ENCODE assay signal across 9 cellular contexts in the genomic region with DNA sequence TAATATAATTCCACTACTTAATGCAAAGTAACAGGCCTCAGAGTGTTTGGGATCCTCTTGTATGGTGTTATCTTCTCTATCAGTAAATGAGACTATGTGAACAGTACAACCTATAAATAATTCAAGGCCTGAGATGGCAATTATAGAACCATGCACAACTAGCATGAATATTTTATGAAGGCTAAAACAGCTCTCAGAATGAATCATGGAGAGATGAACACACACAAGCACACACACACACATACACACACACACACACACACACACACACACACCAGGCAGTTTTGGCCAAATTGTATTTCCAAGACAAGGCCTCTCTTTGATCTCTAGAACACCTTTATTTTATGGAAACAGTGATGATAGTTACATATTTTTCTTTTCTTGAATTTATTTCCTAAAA.
A peak's percentile ranks its signal among the peaks of the same experiment; 100 is the strongest.
DNase-seq lines count a peak whose midpoint lies in the region; ATAC-seq and TF ChIP-seq lines count a peak whose summit lies in the region.
"Had no signal": no experiment of that assay in that cellular context is flagged by ENCODE, and none has a peak within 500 bp of the region (broad histone marks: within the 10 kb centered on the region; RNA-seq: fewer than 3 reads in every experiment).

No MANE protein-coding gene starts in this region.

- no peak for DNase-seq in T-helper 1 cell
- peak; percentile 56 for DNase-seq in NCI-H1092 (lab: John Stamatoyannopoulos, UW)
- no peak for DNase-seq in sigmoid colon
- DNase-seq in H4 (ENCODE audit: low spot score): no peak
- DNase-seq in A172 (ENCODE audit: low spot score): no peak
- DNase-seq: activated effector memory CD4-positive, alpha-beta T cell treated with Interleukin-2 at 50 U/mL for 16 hours had no signal

- peak overlapping the region in 3 of 4 donors; percentile 10 to 35 (median 28) for H3K27ac ChIP-seq in sigmoid colon

- no peaks in the 10 kb centered on the region for H3K9me3 ChIP-seq in sigmoid colon

- TF ChIP-seq CTCF in brain (conservative IDR thresholded peaks at IDR 0.05) (no peak), sigmoid colon (IDR thresholded peaks at IDR 0.05) (no peak)

- H3K27ac Mint-ChIP-seq in T-helper 1 cell treated with Interleukin-12 subunit alpha and Interleukin-12 subunit beta and Interleukin-4 antibody, amounts not matched to agents 30 μg/mL and 1 μg/mL, for 36 hours: peak overlapping the region; percentile 90
- peak overlapping the region in 3 of 5 experiments; percentile 41 to 69 (median 67) for H3K27ac Mint-ChIP-seq in brain

- no peaks in the 10 kb centered on the region for H3K27me3 Mint-ChIP-seq in T-helper 1 cell treated with Interleukin-12 subunit alpha and Interleukin-12 subunit beta and Interleukin-4 antibody, amounts not matched to agents 30 μg/mL and 1 μg/mL, for 36 hours (ENCODE audit: low read depth)
- peaks cover 7% of the 10 kb centered on the region for H3K27me3 Mint-ChIP-seq in brain

- no peak for TF ChIP-seq EP300 in sigmoid colon (IDR thresholded peaks at IDR 0.05)

- H3K4me1 ChIP-seq in sigmoid colon: no peaks in the 10 kb centered on the region

- H3K9me3 Mint-ChIP-seq in T-helper 1 cell treated with Interleukin-12 subunit alpha and Interleukin-12 subunit beta and Interleukin-4 antibody, amounts not matched to agents 30 μg/mL and 1 μg/mL, for 36 hours: no peaks in the 10 kb centered on the region
- H3K9me3 Mint-ChIP-seq in brain: no peaks in the 10 kb centered on the region

- no peak for ATAC-seq in HG02973 (IDR thresholded peaks at IDR 0.05; ENCODE audit: unreplicated experiment)

- H3K27me3 ChIP-seq in sigmoid colon: no peaks in the 10 kb centered on the region

- H3K4me3 ChIP-seq in sigmoid colon: no peak overlapping the region

- no peak overlapping the region for H3K4me3 Mint-ChIP-seq in T-helper 1 cell treated with Interleukin-12 subunit alpha and Interleukin-12 subunit beta and Interleukin-4 antibody, amounts not matched to agents 30 μg/mL and 1 μg/mL, for 36 hours
- peak overlapping the region in 1 of 5 experiments; percentile 29 for H3K4me3 Mint-ChIP-seq in brain

- no peaks in the 10 kb centered on the region for H3K36me3 Mint-ChIP-seq in T-helper 1 cell treated with Interleukin-12 subunit alpha and Interleukin-12 subunit beta and Interleukin-4 antibody, amounts not matched to agents 30 μg/mL and 1 μg/mL, for 36 hours (ENCODE audit: low read depth)
- no peaks in the 10 kb centered on the region for H3K36me3 Mint-ChIP-seq in brain

- H3K36me3 ChIP-seq in sigmoid colon: no peaks in the 10 kb centered on the region

- TF ChIP-seq POLR2A in sigmoid colon (IDR thresholded peaks at IDR 0.05): no peak

- peaks cover 28% of the 10 kb centered on the region for H3K4me1 Mint-ChIP-seq in T-helper 1 cell treated with Interleukin-12 subunit alpha and Interleukin-12 subunit beta and Interleukin-4 antibody, amounts not matched to agents 30 μg/mL and 1 μg/mL, for 36 hours (ENCODE audit: low read depth)
- peaks cover 57% of the 10 kb centered on the region for H3K4me1 Mint-ChIP-seq in brain

- intact Hi-C loops in sigmoid colon (cut with DNase I): no loop called here
